Comparison of ENCODE assay signal across 11 cellular contexts in the genomic region with DNA sequence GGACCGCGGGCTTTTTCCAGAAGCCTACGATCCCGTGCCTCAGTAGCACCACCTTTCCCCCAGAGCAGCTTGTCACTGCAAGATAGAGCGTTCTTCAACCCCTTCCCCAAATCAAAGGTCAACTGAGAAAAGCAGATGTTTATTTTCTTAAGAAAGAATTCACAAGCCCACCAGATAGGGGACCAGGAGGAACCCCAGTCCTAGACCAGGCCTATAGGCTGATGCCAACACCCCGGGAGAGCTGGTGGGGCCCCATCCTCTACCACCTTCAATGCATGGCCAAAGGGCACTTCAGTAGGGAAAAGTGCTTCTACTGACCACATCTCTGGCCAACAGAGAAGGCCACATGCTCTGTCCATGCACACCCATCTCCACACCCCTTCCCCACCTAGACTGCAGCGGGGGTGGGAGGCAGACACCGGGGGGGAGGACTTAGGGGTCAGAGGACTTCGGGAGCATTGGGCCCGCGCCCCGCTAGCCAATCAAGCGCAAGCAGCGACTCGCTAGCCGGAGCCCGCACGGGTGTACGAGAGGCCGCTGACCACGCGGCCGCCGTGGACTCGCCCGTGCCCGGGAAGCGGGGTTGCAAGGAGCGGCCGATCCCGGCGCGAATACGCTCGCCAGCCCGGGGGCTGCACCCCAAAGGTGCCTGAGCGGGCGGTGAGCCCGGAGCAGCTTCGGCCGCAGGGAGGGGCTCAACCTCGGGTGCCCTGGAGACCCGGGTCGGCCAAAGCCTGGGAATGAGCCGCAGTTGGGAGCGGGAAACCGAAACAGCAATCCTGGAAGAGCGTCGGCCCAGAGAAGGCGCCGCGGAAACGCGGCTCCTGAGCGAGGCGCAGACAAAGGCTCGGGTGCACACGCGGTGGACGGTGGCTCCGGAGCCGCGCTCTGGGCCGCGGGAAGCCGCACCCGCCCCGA. TPM values are rescaled to one million over a fixed set of nuclear protein-coding genes. Genes with fewer than 3 reads are reported as not detected.
DNase-seq lines count a peak whose midpoint lies in the region; ATAC-seq and TF ChIP-seq lines count a peak whose summit lies in the region.
"Had no signal": no experiment of that assay in that cellular context is flagged by ENCODE, and none has a peak within 500 bp of the region (broad histone marks: within the 10 kb centered on the region; RNA-seq: fewer than 3 reads in every experiment).

No MANE protein-coding gene starts in this region.

- ATAC-seq in right lobe of liver, result peak; percentile 36 to 57 (median 42)
- no peak for ATAC-seq in GM21717 (IDR thresholded peaks at IDR 0.05; ENCODE audit: unreplicated experiment)

- H3K36me3 ChIP-seq in right lobe of liver (no peaks in the 10 kb centered on the region), suprapubic skin (no peaks in the 10 kb centered on the region)

- 32% methylated on average over 10 of the region's 68 CpGs for WGBS in right lobe of liver (ENCODE audit: insufficient coverage, low coverage, low lambda C conversion rate, missing lambda C conversion rate)
- 27% methylated on average over 42 of the region's 68 CpGs for WGBS in suprapubic skin

- no peak for TF ChIP-seq CTCF in right lobe of liver (IDR thresholded peaks at IDR 0.05)
- no peak for TF ChIP-seq CTCF in suprapubic skin (IDR thresholded peaks at IDR 0.05)

- peaks cover 0 to 23% (median 0%) of the 10 kb centered on the region in 4 donors for H3K4me1 ChIP-seq in right lobe of liver
- peaks cover 42% of the 10 kb centered on the region for H3K4me1 ChIP-seq in suprapubic skin

- TF ChIP-seq POLR2A in right lobe of liver (IDR thresholded peaks at IDR 0.05) (no peak), suprapubic skin (IDR thresholded peaks at IDR 0.05) (no peak)

- H3K27ac ChIP-seq in right lobe of liver (no peak overlapping the region), suprapubic skin (no peak overlapping the region)
- H3K27ac ChIP-seq: 22Rv1, HL-60 had no signal

- no peak for TF ChIP-seq EP300 in suprapubic skin (IDR thresholded peaks at IDR 0.05)

- peaks cover 4 to 7% of the 10 kb centered on the region in 2 donors for H3K27me3 ChIP-seq in right lobe of liver
- peaks cover 77% of the 10 kb centered on the region for H3K27me3 ChIP-seq in suprapubic skin

- intact Hi-C loops in right lobe of liver (cut with DNase I), result no loop called here

- H3K9me3 ChIP-seq in right lobe of liver (no peaks in the 10 kb centered on the region), suprapubic skin (no peaks in the 10 kb centered on the region)

- DNase-seq in DMS 273 (lab: John Stamatoyannopoulos, UW; ENCODE audit: unreplicated experiment) (peak; percentile 18), DMS 273 treated with DMSO at 0.1 percent for 48 hours (lab: John Stamatoyannopoulos, UW) (no peak), dermis blood vessel endothelial cell (peak; percentile 61), right lobe of liver (no peak), suprapubic skin (ENCODE audit: low spot score in 2 of 2) (no peak), kidney glomerular epithelial cell (lab: John Stamatoyannopoulos, UW) (no peak)
- DNase-seq in stimulated activated CD4-positive, alpha-beta T cell treated with anti-CD3 and anti-CD28 coated beads, Interleukin-4, amount 100 ng/mL, for 24 hours, result no peak
- DNase-seq: OCI-M1 had no signal

- H3K4me3 ChIP-seq in right lobe of liver (peak overlapping the region; percentile 30 to 46 (median 40)), suprapubic skin (peak overlapping the region; percentile 53)

RNA-seq across cellular contexts. Expression of a gene that starts 2.8 kb away (rescaled TPM):
- 9.7 and 12.2 TPM in 2 replicates for total RNA-seq in dermis blood vessel endothelial cell
- total RNA-seq in right lobe of liver, result 1 to 10 TPM in 1 of 6 experiments, under 1 TPM in 5; 0.48 to 1.5 (median 0.65) TPM
- total RNA-seq in suprapubic skin, result 1 to 10 TPM in 3 of 4 donors, under 1 TPM in 1; 0.59 to 3.1 (median 2.0) TPM

Comparison
In these comparisons a context has a peak if more than half of its experiments do, and no peak if none do; other contexts are left out.
1. DNase-seq: peak in DMS 273 (single experiment) and dermis blood vessel endothelial cell (single experiment); none in DMS 273 treated with DMSO at 0.1 percent for 48 hours (single experiment), right lobe of liver (0 of 3), suprapubic skin (0 of 2), kidney glomerular epithelial cell (single experiment) and stimulated activated CD4-positive, alpha-beta T cell treated with anti-CD3 and anti-CD28 coated beads, Interleukin-4, amount 100 ng/mL, for 24 hours (single experiment).